In genomic region chr22:49216579-49216978, GRCh38 we compare ENCODE assay signal across 9 cellular contexts.
"Had no signal": no experiment of that assay in that cellular context is flagged by ENCODE, and none has a peak within 500 bp of the region (broad histone marks: within the 10 kb centered on the region; RNA-seq: fewer than 3 reads in every experiment).

No MANE protein-coding gene starts in this region.

- H3K4me3 Mint-ChIP-seq: activated naive CD4-positive, alpha-beta T cell treated with anti-CD3 and anti-CD28 coated beads for 36 hours; activated T-helper 1 cell treated with anti-CD3 and anti-CD28 coated beads, Interleukin-12 subunit alpha, Interleukin-12 subunit beta, Interleukin-2, Interleukin-4 antibody, amounts not matched to agents 30 ng/mL and 10 ng/mL and 1 ng/mL, durations not matched to agents 14 hours and 24 hours and 36 hours; memory B cell; nephron had no signal

- H3K27ac Mint-ChIP-seq: activated naive CD4-positive, alpha-beta T cell treated with anti-CD3 and anti-CD28 coated beads for 36 hours; activated T-helper 1 cell treated with anti-CD3 and anti-CD28 coated beads, Interleukin-12 subunit alpha, Interleukin-12 subunit beta, Interleukin-2, Interleukin-4 antibody, amounts not matched to agents 30 ng/mL and 10 ng/mL and 1 ng/mL, durations not matched to agents 14 hours and 24 hours and 36 hours; memory B cell; nephron had no signal

- H3K4me1 Mint-ChIP-seq: memory B cell, nephron had no signal

- DNase-seq: activated naive CD4-positive, alpha-beta T cell treated with anti-CD3 and anti-CD28 coated beads for 36 hours; dermis blood vessel endothelial cell; hippocampal formation; kidney glomerular epithelial cell; T-helper 2 cell; trophoblast cell had no signal
